12 cellular contexts compared by ENCODE assay signal in the genomic region with DNA sequence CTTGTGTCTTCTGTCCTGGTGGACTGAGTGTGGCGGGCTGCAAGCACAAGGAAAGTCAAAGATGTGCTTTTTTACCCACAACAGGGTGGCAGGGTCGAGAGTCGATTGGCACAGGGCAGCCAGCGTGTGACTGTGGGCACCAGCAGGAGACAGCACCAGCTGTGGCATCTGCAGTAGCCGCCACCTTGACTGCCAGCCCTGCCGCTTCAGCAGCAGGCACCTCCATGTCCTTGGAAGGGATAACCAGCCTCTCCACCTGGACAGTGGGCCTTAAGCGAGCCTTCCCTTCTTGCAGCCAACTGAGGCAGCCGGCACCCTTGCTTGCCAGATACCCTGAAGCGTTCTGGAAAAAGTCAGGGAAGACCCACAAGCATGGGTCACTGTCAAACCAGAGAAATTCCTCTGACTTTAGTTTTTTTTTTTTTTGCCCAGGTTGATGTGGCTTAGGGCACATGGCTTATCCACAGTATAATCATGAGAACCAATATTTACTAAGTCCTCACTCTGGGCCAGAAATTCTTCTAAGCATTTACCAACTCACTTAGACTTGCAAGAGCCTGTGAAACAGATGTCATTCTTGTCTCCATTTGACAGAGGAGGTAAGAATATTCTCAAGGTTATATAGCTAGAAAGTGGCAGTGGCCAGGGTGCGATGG. TPM values are rescaled to one million over a fixed set of nuclear protein-coding genes. Genes with fewer than 3 reads are reported as not detected.
A peak's percentile ranks its signal among the peaks of the same experiment; 100 is the strongest.
DNase-seq lines count a peak whose midpoint lies in the region; ATAC-seq, FAIRE-seq and TF ChIP-seq lines count a peak whose summit lies in the region.
"Had no signal": no experiment of that assay in that cellular context is flagged by ENCODE, and none has a peak within 500 bp of the region (broad histone marks: within the 10 kb centered on the region; RNA-seq: fewer than 3 reads in every experiment).

No MANE protein-coding gene starts in this region.

- no peaks in the 10 kb centered on the region for H3K27me3 ChIP-seq in A673 (replicated peaks; ENCODE audit: insufficient read depth, low read depth, low read length, poor library complexity)
- H3K27me3 ChIP-seq in SJCRH30 = no peaks in the 10 kb centered on the region
- no peaks in the 10 kb centered on the region for H3K27me3 ChIP-seq in keratinocyte (ENCODE audit: control insufficient read depth, extremely low read depth, insufficient read depth, low read length)
- no peaks in the 10 kb centered on the region for H3K27me3 ChIP-seq in Karpas-422 (ENCODE audit: low read length)
- no peaks in the 10 kb centered on the region for H3K27me3 ChIP-seq in adrenal gland
- H3K27me3 ChIP-seq: ovary had no signal

- no peaks in the 10 kb centered on the region for H3K9me1 ChIP-seq in keratinocyte (ENCODE audit: control insufficient read depth, extremely low read depth, insufficient read depth, low read length)

- H4K20me1 ChIP-seq in keratinocyte (ENCODE audit: control insufficient read depth, extremely low read depth, insufficient read depth, low read length) (no peaks in the 10 kb centered on the region), Karpas-422 (ENCODE audit: insufficient read depth, low read depth, low read length) (no peaks in the 10 kb centered on the region)

- H3K27ac ChIP-seq in A673 (ENCODE audit: low read depth, low read length, poor library complexity, severe bottlenecking) (peak overlapping the region; percentile 0), SJCRH30 (peak overlapping the region; percentile 96), keratinocyte (ENCODE audit: control insufficient read depth, insufficient read depth, low read length) (peak overlapping the region; percentile 96), Karpas-422 (ENCODE audit: low read length) (no peak overlapping the region), adrenal gland (peak overlapping the region in 1 of 5 donors; percentile 15)
- H3K27ac ChIP-seq: ovary had no signal

- no peaks in the 10 kb centered on the region for H3K9me2 ChIP-seq in Karpas-422 (replicated peaks; ENCODE audit: insufficient read depth, low read length)

- CTCF ChIA-PET in A673 (lab: Charles Lee) = no interaction called here

- H2AFZ ChIP-seq in keratinocyte (ENCODE audit: control insufficient read depth, low read length) (peak overlapping the region; percentile 14), Karpas-422 (ENCODE audit: low read length) (no peak overlapping the region)

- no peak for DNase-seq in A673 (ENCODE audit: low spot score)
- no peak for DNase-seq in SJCRH30
- DNase-seq in keratinocyte (ENCODE audit: low read depth, low spot score) = no peak
- DNase-seq in Karpas-422 = no peak
- DNase-seq in 8988T = no peak
- DNase-seq in G401 (ENCODE audit: low spot score) = no peak
- no peak for DNase-seq in adrenal gland
- DNase-seq: activated CD4-positive, alpha-beta T cell treated with anti-CD3 and anti-CD28 coated beads for 48 hours; effector memory CD8-positive, alpha-beta T cell had no signal

- no peaks in the 10 kb centered on the region for H3K9me3 ChIP-seq in A673 (ENCODE audit: low read depth, low read length, poor library complexity, severe bottlenecking)
- no peaks in the 10 kb centered on the region for H3K9me3 ChIP-seq in SJCRH30 (replicated peaks)
- no peaks in the 10 kb centered on the region for H3K9me3 ChIP-seq in keratinocyte (ENCODE audit: control insufficient read depth, low read depth, low read length)
- no peaks in the 10 kb centered on the region for H3K9me3 ChIP-seq in Karpas-422 (ENCODE audit: low read length)
- H3K9me3 ChIP-seq in adrenal gland (replicated peaks in 1 of 3) = no peaks in the 10 kb centered on the region
- H3K9me3 ChIP-seq: ovary had no signal

- in situ Hi-C loops in G401 (cut with HindIII; ENCODE audit: low sequenced_read_pairs) = no loop called here

- peak; percentile 16 for ATAC-seq in GM18909 (IDR thresholded peaks at IDR 0.05; ENCODE audit: poor library complexity, unreplicated experiment)

- intact Hi-C loops in A673 (cut with micrococcal nuclease; ENCODE audit: unreplicated experiment) = loop anchor here (10.0 kb wide), 1 partner anchor 165 kb away; no protein-coding TSS in a partner anchor
- intact Hi-C loops in adrenal gland (cut with DNase I) = no loop called here

- POLR2A ChIA-PET in A673 (lab: Charles Lee; ENCODE audit: low non-redundant PET) = no interaction called here

- H3K4me1 ChIP-seq in A673 (ENCODE audit: insufficient read depth, low read length, poor library complexity, severe bottlenecking) (peaks cover 28% of the 10 kb centered on the region), SJCRH30 (peaks cover 33% of the 10 kb centered on the region), keratinocyte (ENCODE audit: control insufficient read depth, extremely low read depth, insufficient read depth, low read length) (peaks cover 44% of the 10 kb centered on the region), Karpas-422 (ENCODE audit: low read length) (no peaks in the 10 kb centered on the region), adrenal gland (replicated peaks in 1 of 2) (peaks cover 12 to 24% of the 10 kb centered on the region in 2 donors)

- H3K9ac ChIP-seq in keratinocyte (ENCODE audit: control insufficient read depth, extremely low read depth, insufficient read depth, low read length) = peak overlapping the region; percentile 86
- no peak overlapping the region for H3K9ac ChIP-seq in Karpas-422 (ENCODE audit: low read length)

- dilution Hi-C loops in keratinocyte (cut with MboI; ENCODE audit: extremely low pct_ligation_motif_present, low sequenced_read_pairs) = no loop called here

- no peak for FAIRE-seq in keratinocyte (lab: Jason Lieb, UNC)
- FAIRE-seq: H54 had no signal

- H3K36me3 ChIP-seq in A673 (ENCODE audit: insufficient read depth, low read length, poor library complexity, severe bottlenecking) = no peaks in the 10 kb centered on the region
- H3K36me3 ChIP-seq in SJCRH30 = no peaks in the 10 kb centered on the region
- no peaks in the 10 kb centered on the region for H3K36me3 ChIP-seq in keratinocyte (ENCODE audit: control insufficient read depth in 2 of 2, extremely low read depth in 1 of 2, insufficient read depth in 2 of 2, low read length in 2 of 2)
- no peaks in the 10 kb centered on the region for H3K36me3 ChIP-seq in Karpas-422 (ENCODE audit: insufficient read depth, low read length)
- no peaks in the 10 kb centered on the region for H3K36me3 ChIP-seq in adrenal gland (replicated peaks in 1 of 2)
- H3K36me3 ChIP-seq: ovary had no signal

- no peaks in the 10 kb centered on the region for H3K79me2 ChIP-seq in keratinocyte (ENCODE audit: control insufficient read depth, insufficient read depth, low read length)
- H3K79me2 ChIP-seq in Karpas-422 (ENCODE audit: low read length) = no peaks in the 10 kb centered on the region

- no TSS peak for BruUV-seq in A673 (replicated peaks; lab: Mats Ljungman, UMichigan)

- H3K4me3 ChIP-seq in A673 (ENCODE audit: low read depth, low read length, poor library complexity, severe bottlenecking) (no peak overlapping the region), SJCRH30 (peak overlapping the region; percentile 46), keratinocyte (ENCODE audit: control insufficient read depth in 2 of 3, extremely low read depth in 1 of 3, insufficient read depth in 2 of 3, low read depth in 1 of 3, low read length in 3 of 3) (no peak overlapping the region), Karpas-422 (ENCODE audit: low read length) (no peak overlapping the region), adrenal gland (no peak overlapping the region)
- H3K4me3 ChIP-seq: ovary had no signal

- TF ChIP-seq CTCF in A673 (conservative IDR thresholded peaks at IDR 0.05; ENCODE audit: low read depth, low read length) (no peak), keratinocyte (optimal IDR thresholded peaks at IDR 0.05 in 1 of 3, IDR thresholded peaks at IDR 0.05 in 1 of 3, conservative IDR thresholded peaks at IDR 0.05 in 1 of 3; ENCODE audit: extremely low read depth in 1 of 3, insufficient read depth in 2 of 3, low read length in 3 of 3) (no peak), adrenal gland (IDR thresholded peaks at IDR 0.05) (no peak)

- WGBS in adrenal gland, 4 donors = 85 to 98% (median 91%) methylated on average over 10 of the region's 10 CpGs

- TF ChIP-seq POLR2A in adrenal gland (IDR thresholded peaks at IDR 0.05) = no peak

- peak overlapping the region; percentile 91 for H3K4me2 ChIP-seq in keratinocyte (ENCODE audit: control insufficient read depth, extremely low read depth, insufficient read depth, low read depth, low read length)
- H3K4me2 ChIP-seq in Karpas-422 (ENCODE audit: low read depth, low read length, poor library complexity, severe bottlenecking) = no peak overlapping the region

RNA-seq across cellular contexts. Expression of a gene that starts 30.1 kb away (rescaled TPM):
- total RNA-seq in A673 (2021) = 29.5 and 34.3 TPM in 2 replicates
- 146 and 148 TPM in 2 replicates for total RNA-seq in SJCRH30 (2014; rRNA removed; shearing (Covaris generic))
- 153 to 177 TPM (median 172 TPM) in 3 replicates for polyA plus RNA-seq in keratinocyte
- polyA plus RNA-seq in keratinocyte (2011; ENCODE audit: low read depth) = 26.7 TPM
- 76.8 and 129 TPM in 2 replicates for polyA plus RNA-seq in keratinocyte (2011; cell fraction: cytosol; rRNA removed)
- 521 and 554 TPM in 2 replicates for polyA plus RNA-seq in keratinocyte (2011; cell fraction: nucleus; rRNA removed)
- polyA plus RNA-seq in keratinocyte (2012; ENCODE audit: low replicate concordance) = 122 and 205 TPM in 2 replicates
- polyA minus RNA-seq in keratinocyte = 166 to 258 TPM (median 258 TPM) in 3 replicates
- 121 TPM for polyA minus RNA-seq in keratinocyte (2011; cell fraction: cytosol; rRNA and poly(A)+ RNA removed)
- polyA minus RNA-seq in keratinocyte (2011; cell fraction: nucleus; rRNA and poly(A)+ RNA removed) = 395 and 657 TPM in 2 replicates
- total RNA-seq in Karpas-422 (2014; rRNA removed; shearing (Covaris generic); ENCODE audit: low replicate concordance) = not detected in 2 replicates
- total RNA-seq in G401 (2014; rRNA removed; shearing (Covaris generic)) = 50.5 and 81.0 TPM in 2 replicates
- 100 to 1,000 TPM in 3 of 8 donors, 10 to 100 TPM in 5; 63.8 to 173 (median 69.1) TPM for total RNA-seq in adrenal gland
- polyA plus RNA-seq in adrenal gland = 10 to 100 TPM; 63.3 to 68.7 (median 64.6) TPM

Comparison
In these comparisons a context has a peak if more than half of its experiments do, and no peak if none do; other contexts are left out.
1. RNA of a gene that starts 30.1 kb away (total RNA-seq): 146 to 148 TPM in SJCRH30, 63.8 to 173 TPM in adrenal gland, 50.5 to 81.0 TPM in G401 and 29.5 to 34.3 TPM in A673; not detected in Karpas-422; every median in the first group is over 10 times any median in the second.